8 cellular contexts compared by ENCODE assay signal in genomic region chr11:47415949-47416472, GRCh38. TPM values are rescaled to one million over a fixed set of nuclear protein-coding genes. Genes with fewer than 3 reads are reported as not detected.
DNase-seq lines count a peak whose midpoint lies in the region; ATAC-seq and TF ChIP-seq lines count a peak whose summit lies in the region.

No MANE protein-coding gene starts in this region.

- no peak for TF ChIP-seq CTCF in A673 (conservative IDR thresholded peaks at IDR 0.05; ENCODE audit: low read depth, low read length)
- TF ChIP-seq CTCF in colonic mucosa (IDR thresholded peaks at IDR 0.05): no peak
- TF ChIP-seq CTCF in activated CD8-positive, alpha-beta T cell treated with anti-CD3 and anti-CD28 coated beads for 36 hours (IDR thresholded peaks at IDR 0.05): no peak

- CTCF ChIA-PET in A673 (lab: Charles Lee): interaction anchor here (0.5 kb wide), 1 partner anchor 38 kb away, joined by 4 read pairs; no protein-coding TSS in a partner anchor
- CTCF ChIA-PET in activated CD8-positive, alpha-beta T cell treated with anti-CD3 and anti-CD28 coated beads for 36 hours (lab: Charles Lee): interaction anchor here (2.2 kb wide), 1 partner anchor 42 kb away, joined by 7 read pairs; no protein-coding TSS in a partner anchor

- H3K9me3 ChIP-seq in A673 (ENCODE audit: low read depth, low read length, poor library complexity, severe bottlenecking): no peaks in the 10 kb centered on the region
- H3K9me3 ChIP-seq in colonic mucosa: no peaks in the 10 kb centered on the region
- no peaks in the 10 kb centered on the region for H3K9me3 ChIP-seq in mesodermal cell (ENCODE audit: control insufficient read depth, low read length)

- no peaks in the 10 kb centered on the region for H3K27me3 ChIP-seq in A673 (replicated peaks; ENCODE audit: insufficient read depth, low read depth, low read length, poor library complexity)
- no peaks in the 10 kb centered on the region for H3K27me3 ChIP-seq in colonic mucosa

- intact Hi-C loops in A673 (cut with micrococcal nuclease; ENCODE audit: unreplicated experiment): no loop called here
- intact Hi-C loops in colonic mucosa (cut with DNase I): no loop called here
- intact Hi-C loops in activated CD8-positive, alpha-beta T cell treated with anti-CD3 and anti-CD28 coated beads for 36 hours (cut with micrococcal nuclease): no loop called here

- peak; percentile 96 for DNase-seq in A673 (ENCODE audit: low spot score)
- DNase-seq in LHCN-M2 (ENCODE audit: low read depth): peak; percentile 95
- peak; percentile 72 for DNase-seq in colonic mucosa
- DNase-seq in activated CD8-positive, alpha-beta T cell treated with anti-CD3 and anti-CD28 coated beads for 36 hours: no peak
- DNase-seq in NCI-H146 treated with DMSO at 0.1 percent for 48 hours (lab: John Stamatoyannopoulos, UW; ENCODE audit: unreplicated experiment): no peak

- peaks cover 25% of the 10 kb centered on the region for H3K36me3 Mint-ChIP-seq in activated CD8-positive, alpha-beta T cell treated with anti-CD3 and anti-CD28 coated beads for 36 hours (ENCODE audit: low read depth)

- no peaks in the 10 kb centered on the region for H3K4me1 Mint-ChIP-seq in activated CD8-positive, alpha-beta T cell treated with anti-CD3 and anti-CD28 coated beads for 36 hours (ENCODE audit: low read depth)

- WGBS in mesodermal cell (ENCODE audit: insufficient coverage in 2 of 2), 2 experiments: 81 to 86% methylated on average over 4 to 8 of the region's 13 CpGs

- no peaks in the 10 kb centered on the region for H3K9me3 Mint-ChIP-seq in activated CD8-positive, alpha-beta T cell treated with anti-CD3 and anti-CD28 coated beads for 36 hours

- peak overlapping the region; percentile 76 for H3K27ac ChIP-seq in A673 (ENCODE audit: low read depth, low read length, poor library complexity, severe bottlenecking)
- peak overlapping the region; percentile 74 for H3K27ac ChIP-seq in colonic mucosa
- peak overlapping the region; percentile 73 for H3K27ac ChIP-seq in mesodermal cell (ENCODE audit: low read depth, low read length, severe bottlenecking)

- ATAC-seq in HG03097 (IDR thresholded peaks at IDR 0.05; ENCODE audit: low FRiP score, unreplicated experiment) (no peak), HG02852 (IDR thresholded peaks at IDR 0.05; ENCODE audit: unreplicated experiment) (no peak)
- no peak for ATAC-seq in activated CD8-positive, alpha-beta T cell treated with anti-CD3 and anti-CD28 coated beads for 36 hours

- no TSS peak for BruUV-seq in A673 (replicated peaks; lab: Mats Ljungman, UMichigan)

- H3K4me1 ChIP-seq in A673 (ENCODE audit: insufficient read depth, low read length, poor library complexity, severe bottlenecking) (peaks cover 14% of the 10 kb centered on the region), colonic mucosa (no peaks in the 10 kb centered on the region), mesodermal cell (ENCODE audit: control insufficient read depth, insufficient read depth, low read length, poor library complexity, severe bottlenecking) (peaks cover 22% of the 10 kb centered on the region)

- POLR2A ChIA-PET in A673 (lab: Charles Lee; ENCODE audit: low non-redundant PET): interaction anchor here (0.5 to 0.6 kb wide), 2 partner anchors 75 to 442 kb away, joined by 5 read pairs; no protein-coding TSS in a partner anchor
- POLR2A ChIA-PET in activated CD8-positive, alpha-beta T cell treated with anti-CD3 and anti-CD28 coated beads for 36 hours (lab: Charles Lee): interaction anchor here (0.6 to 2.2 kb wide), 3 partner anchors 9 to 167 kb away, joined by 3 to 18 read pairs (median 4); partner anchors contain the start of gene PSMC3

- peak overlapping the region; percentile 16 to 42 for H3K9ac ChIP-seq in colonic mucosa (ENCODE audit: low read depth in 2 of 2, low read length in 2 of 2)

- H3K36me3 ChIP-seq in A673 (ENCODE audit: insufficient read depth, low read length, poor library complexity, severe bottlenecking): peaks cover 88% of the 10 kb centered on the region
- H3K36me3 ChIP-seq in colonic mucosa: peaks cover 6% of the 10 kb centered on the region
- peaks cover 85% of the 10 kb centered on the region for H3K36me3 ChIP-seq in mesodermal cell (ENCODE audit: control insufficient read depth, insufficient read depth, low read length)

- no peaks in the 10 kb centered on the region for H3K27me3 Mint-ChIP-seq in activated CD8-positive, alpha-beta T cell treated with anti-CD3 and anti-CD28 coated beads for 36 hours

- no peak overlapping the region for H3K4me3 ChIP-seq in A673 (ENCODE audit: low read depth, low read length, poor library complexity, severe bottlenecking)
- no peak overlapping the region for H3K4me3 ChIP-seq in colonic mucosa
- no peak overlapping the region for H3K4me3 ChIP-seq in mesodermal cell (ENCODE audit: extremely low read depth, insufficient read depth, low read length, poor library complexity, severe bottlenecking)

- no peak overlapping the region for H3K27ac Mint-ChIP-seq in activated CD8-positive, alpha-beta T cell treated with anti-CD3 and anti-CD28 coated beads for 36 hours

- H3K4me3 Mint-ChIP-seq in activated CD8-positive, alpha-beta T cell treated with anti-CD3 and anti-CD28 coated beads for 36 hours: no peak overlapping the region

RNA-seq across cellular contexts. Expression of gene SLC39A13, which starts 7.6 kb away (rescaled TPM):
- total RNA-seq in A673 (2021) (53.3 and 64.2 TPM in 2 replicates), LHCN-M2 (2014; rRNA removed) (157 and 159 TPM in 2 replicates), colonic mucosa (10 to 100 TPM; 14.3 to 18.6 TPM)
- 107 TPM for polyA plus RNA-seq in LHCN-M2 (2012)
- 49.3 TPM for polyA plus RNA-seq in mesodermal cell (2013, experiment 1 of 2)
- polyA plus RNA-seq in mesodermal cell (2013, experiment 2 of 2): 39.5 TPM
- total RNA-seq in activated CD8-positive, alpha-beta T cell treated with anti-CD3 and anti-CD28 coated beads for 36 hours: 10 to 100 TPM; 10.0 to 10.5 TPM

RNA-seq across cellular contexts. Expression of gene PSMC3, which starts 10.2 kb away (rescaled TPM):
- 665 and 701 TPM in 2 replicates for total RNA-seq in A673 (2021)
- 268 and 274 TPM in 2 replicates for total RNA-seq in LHCN-M2 (2014; rRNA removed)
- 417 TPM for polyA plus RNA-seq in LHCN-M2 (2012)
- total RNA-seq in colonic mucosa: 100 to 1,000 TPM in 1 of 2 donors, 10 to 100 TPM in 1; 74.4 to 152 TPM
- polyA plus RNA-seq in mesodermal cell (2013, experiment 1 of 2): 153 TPM
- 143 TPM for polyA plus RNA-seq in mesodermal cell (2013, experiment 2 of 2)
- 100 to 1,000 TPM; 137 to 140 TPM for total RNA-seq in activated CD8-positive, alpha-beta T cell treated with anti-CD3 and anti-CD28 coated beads for 36 hours

RNA-seq across cellular contexts. Expression of gene RAPSN, which starts 32.9 kb away (rescaled TPM):
- 1.0 TPM in 2 replicates for total RNA-seq in A673 (2021)
- total RNA-seq in LHCN-M2 (2014; rRNA removed): 159 and 164 TPM in 2 replicates
- 185 TPM for polyA plus RNA-seq in LHCN-M2 (2012)
- not detected for total RNA-seq in colonic mucosa
- not detected for polyA plus RNA-seq in mesodermal cell (2013, experiment 1 of 2)
- not detected for polyA plus RNA-seq in mesodermal cell (2013, experiment 2 of 2)
- under 1 TPM; 0.36 to 0.81 TPM for total RNA-seq in activated CD8-positive, alpha-beta T cell treated with anti-CD3 and anti-CD28 coated beads for 36 hours

RNA-seq across cellular contexts. Expression of gene SPI1, which starts 37.7 kb away (rescaled TPM):
- not detected in 2 replicates for total RNA-seq in A673 (2021)
- total RNA-seq in LHCN-M2 (2014; rRNA removed): not detected in 2 replicates
- polyA plus RNA-seq in LHCN-M2 (2012): not detected
- total RNA-seq in colonic mucosa: 10 to 100 TPM in 1 of 2 donors, 1 to 10 TPM in 1; 4.7 to 11.9 TPM
- 0.33 TPM for polyA plus RNA-seq in mesodermal cell (2013, experiment 1 of 2)
- not detected for polyA plus RNA-seq in mesodermal cell (2013, experiment 2 of 2)
- total RNA-seq in activated CD8-positive, alpha-beta T cell treated with anti-CD3 and anti-CD28 coated beads for 36 hours: under 1 TPM in 1 of 2 experiments, not detected in 1; 0.25 TPM

Comparison
In these comparisons a context has a peak if more than half of its experiments do, and no peak if none do; other contexts are left out.
1. DNase-seq: peak in A673 (single experiment), LHCN-M2 (single experiment) and colonic mucosa (single experiment); none in activated CD8-positive, alpha-beta T cell treated with anti-CD3 and anti-CD28 coated beads for 36 hours (single experiment) and NCI-H146 treated with DMSO at 0.1 percent for 48 hours (single experiment).
2. RNA of gene RAPSN, which starts 32.9 kb away (total RNA-seq): 159 to 164 TPM in LHCN-M2; 1.0 TPM in A673, 0.36 to 0.81 TPM in activated CD8-positive, alpha-beta T cell treated with anti-CD3 and anti-CD28 coated beads for 36 hours and not detected in colonic mucosa; every median in the first group is over 10 times any median in the second.
3. Peak in every context shown above with its lines, with median percentiles within 50 percentile points of each other: H3K27ac ChIP-seq.